Comparison of ENCODE assay signal across 21 cellular contexts in the genomic region with DNA sequence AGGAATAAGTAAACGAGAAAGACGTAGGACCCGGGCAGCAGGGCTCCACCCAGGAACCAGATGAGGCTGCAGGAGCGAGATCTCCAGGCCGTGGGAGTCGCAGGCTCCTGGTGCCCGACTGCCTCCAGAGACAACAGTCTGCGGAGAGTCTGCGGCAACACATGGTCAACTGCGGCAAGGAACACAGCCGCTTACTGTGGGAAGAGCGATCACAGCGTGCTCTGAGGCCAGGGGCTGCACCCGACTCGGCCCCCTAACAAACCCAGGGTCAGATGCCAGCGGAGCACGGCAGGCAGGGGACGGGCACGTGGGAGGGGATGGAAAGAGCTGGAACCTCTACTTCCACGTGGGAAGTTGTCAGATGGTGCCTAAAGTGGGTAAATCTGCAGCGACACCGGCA.
"Had no signal": no experiment of that assay in that cellular context is flagged by ENCODE, and none has a peak within 500 bp of the region (broad histone marks: within the 10 kb centered on the region; RNA-seq: fewer than 3 reads in every experiment).

No MANE protein-coding gene starts in this region.

- H3K9me3 ChIP-seq: gastrocnemius medialis, lower lobe of right lung, prostate gland, right atrium auricular region, sigmoid colon, testis, tibial artery had no signal

- H3K36me3 Mint-ChIP-seq: neural progenitor cell, type B pancreatic cell had no signal

- H3K9me3 Mint-ChIP-seq: nephron; neural progenitor cell; stimulated activated memory B cell treated with anti-CD40 and anti-IgM and Interleukin-4, amounts not matched to agents 10 μg/mL and 1 μg/mL and 100 μg/mL, for 72 hours; type B pancreatic cell had no signal

- H3K4me3 ChIP-seq: gastrocnemius medialis, lower lobe of right lung, neural progenitor cell, prostate gland, right atrium auricular region, sigmoid colon, testis, tibial artery had no signal

- H3K27me3 ChIP-seq: right atrium auricular region, sigmoid colon, testis had no signal

- H3K27ac Mint-ChIP-seq: nephron; neural progenitor cell; stimulated activated memory B cell treated with anti-CD40 and anti-IgM and Interleukin-4, amounts not matched to agents 10 μg/mL and 1 μg/mL and 100 μg/mL, for 72 hours; type B pancreatic cell had no signal

- H3K4me3 Mint-ChIP-seq: nephron; neural progenitor cell; stimulated activated memory B cell treated with anti-CD40 and anti-IgM and Interleukin-4, amounts not matched to agents 10 μg/mL and 1 μg/mL and 100 μg/mL, for 72 hours; type B pancreatic cell had no signal

- ATAC-seq: esophagus mucosa; gastrocnemius medialis; left ventricle myocardium superior; lower lobe of right lung; stimulated activated memory B cell treated with anti-CD40 and anti-IgM and Interleukin-4, amounts not matched to agents 10 μg/mL and 1 μg/mL and 100 μg/mL, for 72 hours; stimulated activated naive CD8-positive, alpha-beta T cell treated with anti-CD3 and anti-CD28 coated beads, Interleukin-15, Interleukin-2, amounts not matched to agents 100 U/mL and 50 U/mL, for 24 hours had no signal

- H3K4me1 Mint-ChIP-seq: nephron had no signal

- H3K4me1 ChIP-seq: gastrocnemius medialis, prostate gland had no signal

- DNase-seq: cortex of kidney; effector CD4-positive, alpha-beta T cell; foreskin fibroblast; gastrocnemius medialis; left ventricle myocardium superior; lower lobe of right lung; sigmoid colon; stimulated activated CD4-positive, alpha-beta T cell treated with anti-CD3 and anti-CD28 coated beads, Interleukin-2, amount 100 ng/mL, for 24 hours; stimulated activated CD4-positive, alpha-beta T cell treated with anti-CD3 and anti-CD28 coated beads, Interleukin-4, amount 100 ng/mL, for 24 hours; stimulated activated naive CD8-positive, alpha-beta T cell treated with anti-CD3 and anti-CD28 coated beads, Interleukin-15, Interleukin-2, amounts not matched to agents 100 U/mL and 50 U/mL, for 24 hours; substantia nigra; testis; tibial artery had no signal

- H3K27ac ChIP-seq: epithelial cell of prostate, gastrocnemius medialis, lower lobe of right lung, neural progenitor cell, prostate gland, right atrium auricular region, sigmoid colon, testis, tibial artery had no signal
